Comparison of ENCODE assay signal across 25 cellular contexts in the genomic region with DNA sequence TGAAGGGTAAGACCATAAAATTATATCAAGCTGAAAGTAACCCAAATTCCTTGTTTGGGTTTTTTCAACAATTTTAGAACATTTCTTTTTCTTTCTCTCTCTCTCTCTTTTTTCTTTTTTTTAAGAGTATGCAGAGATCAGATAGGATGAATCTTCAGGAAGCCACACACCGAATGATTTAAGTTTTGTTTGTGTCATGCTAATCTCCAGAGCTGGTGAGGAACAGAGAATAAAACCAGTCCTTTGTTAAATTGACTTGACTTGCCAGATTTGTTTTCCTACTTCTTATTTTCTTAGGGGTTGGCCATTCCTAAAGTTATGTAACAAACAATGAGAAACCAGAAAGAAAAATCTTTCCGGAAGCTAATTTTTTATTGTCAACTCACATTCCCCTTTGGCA.
"Had no signal": no experiment of that assay in that cellular context is flagged by ENCODE, and none has a peak within 500 bp of the region (broad histone marks: within the 10 kb centered on the region; RNA-seq: fewer than 3 reads in every experiment).

No MANE protein-coding gene starts in this region.

- FAIRE-seq: endometrium, pancreas, small intestine had no signal

- H3K4me3 ChIP-seq: colonic mucosa, esophagus squamous epithelium, heart right ventricle, lung, pancreas, right lobe of liver, thoracic aorta, transverse colon, upper lobe of right lung, uterus had no signal

- H3K27me3 ChIP-seq: colonic mucosa, esophagus squamous epithelium, heart right ventricle, neutrophil, pancreas, right lobe of liver, transverse colon, upper lobe of right lung, uterus had no signal

- H3K36me3 ChIP-seq: colonic mucosa, esophagus squamous epithelium, heart right ventricle, neutrophil, pancreas, right lobe of liver, thoracic aorta, transverse colon, upper lobe of right lung, uterus had no signal

- H3K4me1 ChIP-seq: colonic mucosa, esophagus squamous epithelium, heart right ventricle, pancreas, right lobe of liver, transverse colon, upper lobe of right lung, uterus had no signal

- H3K27ac ChIP-seq: colonic mucosa, esophagus squamous epithelium, heart right ventricle, neutrophil, pancreas, right lobe of liver, thoracic aorta, transverse colon, upper lobe of right lung, uterus had no signal

- DNase-seq: colonic mucosa; effector CD8-positive, alpha-beta T cell; erythroblast; esophagus squamous epithelium; foreskin melanocyte; glutamatergic neuron; heart right ventricle; hippocampal formation; kidney; natural killer cell; pancreas; retina; right lobe of liver; small intestine; stimulated activated CD4-positive, alpha-beta T cell treated with anti-CD3 and anti-CD28 coated beads, Interleukin-15, amount 100 ng/mL, for 24 hours; stimulated activated CD4-positive, alpha-beta T cell treated with anti-CD3 and anti-CD28 coated beads, Interleukin-2, amount 100 ng/mL, for 48 hours; stimulated activated naive B cell treated with anti-CD40 and anti-IgM and Interleukin-4, amounts not matched to agents 10 μg/mL and 1 μg/mL and 100 μg/mL, for 72 hours; transverse colon; upper lobe of right lung; uterus had no signal

- H3K9me3 ChIP-seq: colonic mucosa, esophagus squamous epithelium, pancreas, right lobe of liver, thoracic aorta, transverse colon, upper lobe of right lung, uterus had no signal

- ATAC-seq: heart right ventricle; left lobe of liver; natural killer cell; pancreas; right lobe of liver; stimulated activated naive B cell treated with anti-CD40 and anti-IgM and Interleukin-4, amounts not matched to agents 10 μg/mL and 1 μg/mL and 100 μg/mL, for 72 hours; upper lobe of right lung had no signal
